ENCODE assay signal across 9 cellular contexts in the genomic region with DNA sequence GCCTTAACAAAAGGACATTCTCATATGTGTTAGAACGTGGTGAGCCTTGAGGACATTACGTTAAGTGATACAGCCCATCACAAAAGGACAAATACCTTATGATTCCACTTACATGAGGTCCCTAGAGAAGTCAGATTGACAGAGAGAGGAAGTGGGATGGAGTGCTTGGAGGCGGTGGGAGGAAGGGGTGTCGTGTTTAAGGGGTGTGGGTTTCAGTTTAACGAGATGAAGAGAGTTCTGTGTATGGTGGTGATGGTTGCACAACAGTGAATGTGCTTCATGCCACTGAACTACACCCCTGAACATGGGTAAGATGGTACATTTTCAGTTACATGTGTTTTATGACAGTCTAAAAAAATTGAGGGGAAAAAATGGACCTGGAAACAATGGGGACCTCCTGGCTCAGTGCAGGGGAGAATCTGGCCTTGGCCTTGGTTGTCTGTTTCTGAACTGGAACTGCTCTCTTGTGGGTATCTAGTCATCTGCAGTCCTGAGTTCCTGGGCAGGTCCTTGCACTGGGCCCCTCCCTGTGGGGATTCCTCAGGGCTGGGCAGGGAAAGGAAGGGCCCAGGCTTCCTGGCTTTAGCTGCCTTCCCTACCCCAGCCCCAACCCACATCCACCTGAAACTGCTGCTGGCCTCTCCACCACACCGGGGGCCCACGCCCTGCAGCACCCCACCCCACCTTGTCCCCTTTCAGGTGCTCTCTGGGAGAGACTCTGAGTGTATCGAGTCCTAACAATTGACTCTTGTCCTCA. TPM values are rescaled to one million over a fixed set of nuclear protein-coding genes. Genes with fewer than 3 reads are reported as not detected.
DNase-seq lines count a peak whose midpoint lies in the region; ATAC-seq and TF ChIP-seq lines count a peak whose summit lies in the region.
"Had no signal": no experiment of that assay in that cellular context is flagged by ENCODE, and none has a peak within 500 bp of the region (broad histone marks: within the 10 kb centered on the region; RNA-seq: fewer than 3 reads in every experiment).

No MANE protein-coding gene starts in this region.

- H3K4me1 Mint-ChIP-seq in progenitor cell of endocrine pancreas (ENCODE audit: low read depth) = no peaks in the 10 kb centered on the region

- H3K36me3 Mint-ChIP-seq in progenitor cell of endocrine pancreas (ENCODE audit: insufficient read depth) = peaks cover 6% of the 10 kb centered on the region

- H3K36me3 ChIP-seq in colonic mucosa = no peaks in the 10 kb centered on the region

- peak overlapping the region; percentile 62 for H3K27ac Mint-ChIP-seq in progenitor cell of endocrine pancreas

- H3K9me3 ChIP-seq in colonic mucosa = no peaks in the 10 kb centered on the region

- TF ChIP-seq CTCF in colonic mucosa (IDR thresholded peaks at IDR 0.05) (no peak), progenitor cell of endocrine pancreas (IDR thresholded peaks at IDR 0.05; ENCODE audit: unreplicated experiment) (no peak), GM10266 (IDR thresholded peaks at IDR 0.05; ENCODE audit: control insufficient read depth, insufficient read depth, low read depth, missing control alignments) (no peak)

- H3K4me1 ChIP-seq in colonic mucosa = peaks cover 13% of the 10 kb centered on the region

- H3K9ac ChIP-seq in colonic mucosa (ENCODE audit: low read depth in 2 of 2, low read length in 2 of 2) = peak overlapping the region in 1 of 2 donors; percentile 31

- ATAC-seq in HG02588 (IDR thresholded peaks at IDR 0.05; ENCODE audit: unreplicated experiment) (no peak), HG03457 (IDR thresholded peaks at IDR 0.05; ENCODE audit: unreplicated experiment) (no peak)

- intact Hi-C loops in colonic mucosa (cut with DNase I) = no loop called here

- DNase-seq in ELR (ENCODE audit: low read depth) = peak; percentile 37
- peak; percentile 26 for DNase-seq in NOMO-1 treated with dmso at 0.1 percent for 144 hours (lab: John Stamatoyannopoulos, UW; ENCODE audit: unreplicated experiment)
- DNase-seq in colonic mucosa = no peak
- DNase-seq in progenitor cell of endocrine pancreas (ENCODE audit: low spot score, unreplicated experiment) = no peak
- no peak for DNase-seq in GM10266 (ENCODE audit: extremely low spot score)
- no peak for DNase-seq in anterior cingulate cortex (lab: John Stamatoyannopoulos, UW)
- DNase-seq: Karpas-422 had no signal

- H3K27me3 ChIP-seq in colonic mucosa = no peaks in the 10 kb centered on the region

- H3K4me3 ChIP-seq in colonic mucosa = no peak overlapping the region

- peak overlapping the region; percentile 27 for H3K27ac ChIP-seq in colonic mucosa

- no peak overlapping the region for H3K4me3 Mint-ChIP-seq in progenitor cell of endocrine pancreas (ENCODE audit: low read depth)

- no peaks in the 10 kb centered on the region for H3K27me3 Mint-ChIP-seq in progenitor cell of endocrine pancreas

- no peaks in the 10 kb centered on the region for H3K9me3 Mint-ChIP-seq in progenitor cell of endocrine pancreas (ENCODE audit: low read depth)

RNA-seq across cellular contexts. Expression of a gene that starts 17.8 kb away (rescaled TPM):
- total RNA-seq in colonic mucosa (10 to 100 TPM; 26.5 to 31.5 TPM), progenitor cell of endocrine pancreas (38.2 and 38.8 TPM in 2 replicates)

RNA-seq across cellular contexts. Expression of a gene that starts 18.0 kb away (rescaled TPM):
- 1 to 10 TPM; 2.0 to 5.1 TPM for total RNA-seq in colonic mucosa
- 11.5 and 11.7 TPM in 2 replicates for total RNA-seq in progenitor cell of endocrine pancreas

RNA-seq across cellular contexts. Expression of a gene that starts 21.0 kb away (rescaled TPM):
- total RNA-seq in colonic mucosa = 1 to 10 TPM; 1.8 to 6.6 TPM
- 19.9 and 21.3 TPM in 2 replicates for total RNA-seq in progenitor cell of endocrine pancreas

RNA-seq across cellular contexts. Expression of a gene that starts 47.7 kb away (rescaled TPM):
- total RNA-seq in colonic mucosa (10 to 100 TPM in 1 of 2 donors, 1 to 10 TPM in 1; 7.9 to 15.8 TPM), progenitor cell of endocrine pancreas (15.5 and 16.3 TPM in 2 replicates)

RNA-seq across cellular contexts. Expression of a gene that starts 47.8 kb away (rescaled TPM):
- total RNA-seq in colonic mucosa (10 to 100 TPM; 26.8 to 43.9 TPM), progenitor cell of endocrine pancreas (68.3 and 74.8 TPM in 2 replicates)

Comparison
In these comparisons a context has a peak if more than half of its experiments do, and no peak if none do; other contexts are left out.
1. DNase-seq: peak in ELR (single experiment) and NOMO-1 treated with dmso at 0.1 percent for 144 hours (single experiment); none in colonic mucosa (single experiment), progenitor cell of endocrine pancreas (single experiment), GM10266 (single experiment) and anterior cingulate cortex (0 of 58).